ENCODE assay signal across 7 cellular contexts in genomic region chr7:68717176-68717575, GRCh38.
"Had no signal": no experiment of that assay in that cellular context is flagged by ENCODE, and none has a peak within 500 bp of the region (broad histone marks: within the 10 kb centered on the region; RNA-seq: fewer than 3 reads in every experiment).

No MANE protein-coding gene starts in this region.

- H3K9ac ChIP-seq: KMS-11 had no signal

- H3K27ac ChIP-seq: HL-60, KMS-11 had no signal

- DNase-seq: IMR-90, KBM-7, KG1 had no signal

- H3K4me2 ChIP-seq: KMS-11 had no signal

- ATAC-seq: HepG2 had no signal

- FAIRE-seq: HepG2, HTR-8/SVneo had no signal
